Comparison of ENCODE assay signal across 8 cellular contexts in the genomic region with DNA sequence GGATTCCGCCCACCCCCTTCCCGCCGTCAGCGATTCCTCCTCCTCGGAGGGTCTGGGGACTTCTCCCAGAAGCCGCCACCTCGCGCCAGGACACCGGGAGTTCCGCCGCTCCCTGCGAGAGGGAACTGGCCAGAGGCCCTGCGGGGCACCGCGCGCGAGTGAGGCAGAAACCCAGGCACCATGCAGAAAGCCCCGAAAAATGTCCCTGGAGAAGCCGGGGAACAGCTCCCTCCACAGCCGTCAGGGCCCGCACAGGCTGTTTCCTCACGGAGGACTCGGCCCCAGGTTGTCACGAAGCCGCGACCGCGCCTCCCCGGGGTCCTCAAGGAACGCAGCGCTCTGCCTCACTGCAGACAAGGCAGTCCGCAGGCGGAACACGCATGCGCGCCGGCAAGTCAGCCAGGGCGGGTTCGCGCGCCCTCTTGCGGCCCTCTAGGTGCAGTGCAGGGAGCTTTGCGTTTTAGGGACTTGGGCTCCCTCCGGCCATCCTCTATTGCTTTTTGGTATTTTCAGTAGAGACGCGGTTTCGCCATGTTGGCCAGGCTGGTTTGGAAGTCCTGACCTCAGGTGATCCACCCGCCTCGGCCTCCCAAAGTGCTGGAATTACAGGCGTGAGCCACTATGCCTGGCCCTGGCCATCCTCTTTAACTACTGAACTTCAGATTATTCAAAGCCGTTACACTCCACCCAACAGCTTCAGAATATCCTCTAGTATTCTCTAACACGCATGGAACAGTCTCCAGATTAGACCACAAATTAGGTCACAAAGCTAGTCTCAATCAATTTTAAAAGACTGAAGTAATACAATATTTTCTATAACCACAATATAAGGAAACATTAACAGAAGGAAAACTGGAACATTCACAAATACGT. TPM values are rescaled to one million over a fixed set of nuclear protein-coding genes. Genes with fewer than 3 reads are reported as not detected.
DNase-seq lines count a peak whose midpoint lies in the region; ATAC-seq, FAIRE-seq and TF ChIP-seq lines count a peak whose summit lies in the region.

No MANE protein-coding gene starts in this region.

- no peaks in the 10 kb centered on the region for H3K9me3 ChIP-seq in Karpas-422 (ENCODE audit: low read length)
- H3K9me3 ChIP-seq in fibroblast of lung (ENCODE audit: control insufficient read depth, insufficient read depth, low read depth, low read length), result no peaks in the 10 kb centered on the region

- intact Hi-C loops in activated T-helper 1 cell treated with anti-CD3 and anti-CD28 coated beads, Interleukin-12 subunit alpha, Interleukin-12 subunit beta, Interleukin-2, Interleukin-4 antibody, amounts not matched to agents 30 ng/mL and 10 ng/mL and 1 ng/mL, durations not matched to agents 14 hours and 24 hours and 36 hours (cut with micrococcal nuclease), result loop anchor here (1.0 to 5.0 kb wide), 6 partner anchors 20 to 227 kb away; a partner anchor contains a TSS

- peaks cover 7% of the 10 kb centered on the region for H3K9me3 Mint-ChIP-seq in activated T-helper 1 cell treated with anti-CD3 and anti-CD28 coated beads, Interleukin-12 subunit alpha, Interleukin-12 subunit beta, Interleukin-2, Interleukin-4 antibody, amounts not matched to agents 30 ng/mL and 10 ng/mL and 1 ng/mL, durations not matched to agents 14 hours and 24 hours and 36 hours
- H3K9me3 Mint-ChIP-seq in naive B cell, result peaks cover 0 to 2% (median 0%) of the 10 kb centered on the region in 7 donors

- H2AFZ ChIP-seq in Karpas-422 (ENCODE audit: low read length) (peak overlapping the region; percentile 68; the same call in 1 of the 2 replicates), fibroblast of lung (ENCODE audit: low read length) (peak overlapping the region; percentile 84)

- no peaks in the 10 kb centered on the region for H4K20me1 ChIP-seq in Karpas-422 (ENCODE audit: insufficient read depth, low read depth, low read length)
- H4K20me1 ChIP-seq in fibroblast of lung (ENCODE audit: control insufficient read depth, extremely low read depth, insufficient read depth, low read length), result no peaks in the 10 kb centered on the region

- peak; percentile 81 for ATAC-seq in GM21619 (IDR thresholded peaks at IDR 0.05; ENCODE audit: unreplicated experiment)
- peak; percentile 81 to 83 for ATAC-seq in naive B cell (ENCODE audit: low read depth in 2 of 2)

- H3K36me3 ChIP-seq in Karpas-422 (ENCODE audit: insufficient read depth, low read length) (no peaks in the 10 kb centered on the region), fibroblast of lung (ENCODE audit: control insufficient read depth, insufficient read depth, low read length) (no peaks in the 10 kb centered on the region)

- H3K79me2 ChIP-seq in Karpas-422 (ENCODE audit: low read length), result no peaks in the 10 kb centered on the region
- H3K79me2 ChIP-seq in fibroblast of lung (ENCODE audit: control insufficient read depth, insufficient read depth, low read length), result no peaks in the 10 kb centered on the region

- H3K4me1 ChIP-seq in Karpas-422 (ENCODE audit: low read length), result peaks cover 7% of the 10 kb centered on the region
- H3K4me1 ChIP-seq in fibroblast of lung (ENCODE audit: control insufficient read depth, extremely low read depth, insufficient read depth, low read length), result no peaks in the 10 kb centered on the region

- H3K27ac ChIP-seq in Karpas-422 (ENCODE audit: low read length), result no peak overlapping the region
- H3K27ac ChIP-seq in fibroblast of lung (ENCODE audit: insufficient read depth, low read length), result no peak overlapping the region

- peak overlapping the region; percentile 72 for H3K4me3 Mint-ChIP-seq in activated T-helper 1 cell treated with anti-CD3 and anti-CD28 coated beads, Interleukin-12 subunit alpha, Interleukin-12 subunit beta, Interleukin-2, Interleukin-4 antibody, amounts not matched to agents 30 ng/mL and 10 ng/mL and 1 ng/mL, durations not matched to agents 14 hours and 24 hours and 36 hours
- peak overlapping the region; percentile 71 to 89 (median 84) for H3K4me3 Mint-ChIP-seq in naive B cell

- H3K4me3 ChIP-seq in Karpas-422 (ENCODE audit: low read length), result peak overlapping the region; percentile 38; the same call in 1 of the 2 replicates
- peak overlapping the region; percentile 59 to 68 (median 66) for H3K4me3 ChIP-seq in fibroblast of lung (replicated peaks in 1 of 4; ENCODE audit: control extremely low read depth in 1 of 4, insufficient read depth in 1 of 4, low read depth in 3 of 4, low read length in 4 of 4)

- no peak overlapping the region for H3K27ac Mint-ChIP-seq in activated T-helper 1 cell treated with anti-CD3 and anti-CD28 coated beads, Interleukin-12 subunit alpha, Interleukin-12 subunit beta, Interleukin-2, Interleukin-4 antibody, amounts not matched to agents 30 ng/mL and 10 ng/mL and 1 ng/mL, durations not matched to agents 14 hours and 24 hours and 36 hours
- H3K27ac Mint-ChIP-seq in naive B cell, result no peak overlapping the region

- peaks cover 18% of the 10 kb centered on the region for H3K4me1 Mint-ChIP-seq in activated T-helper 1 cell treated with anti-CD3 and anti-CD28 coated beads, Interleukin-12 subunit alpha, Interleukin-12 subunit beta, Interleukin-2, Interleukin-4 antibody, amounts not matched to agents 30 ng/mL and 10 ng/mL and 1 ng/mL, durations not matched to agents 14 hours and 24 hours and 36 hours (ENCODE audit: low read depth)
- H3K4me1 Mint-ChIP-seq in naive B cell, result peaks cover 3 to 14% (median 12%) of the 10 kb centered on the region in 3 donors

- H3K9me2 ChIP-seq in Karpas-422 (replicated peaks; ENCODE audit: insufficient read depth, low read length), result no peaks in the 10 kb centered on the region

- DNase-seq in COR-L47 (lab: John Stamatoyannopoulos, UW), result peak; percentile 67
- peak; percentile 95 for DNase-seq in Karpas-422
- DNase-seq in RCC 7860 (ENCODE audit: low spot score), result peak; percentile 60
- peak; percentile 89 for DNase-seq in activated T-helper 1 cell treated with anti-CD3 and anti-CD28 coated beads, Interleukin-12 subunit alpha, Interleukin-12 subunit beta, Interleukin-2, Interleukin-4 antibody, amounts not matched to agents 30 ng/mL and 10 ng/mL and 1 ng/mL, durations not matched to agents 14 hours and 24 hours and 36 hours (ENCODE audit: low spot score)
- peak; percentile 73 to 84 for DNase-seq in fibroblast of lung (ENCODE audit: low read depth in 2 of 2)
- DNase-seq in naive B cell, result peak; percentile 87
- peak; percentile 80 to 85 for DNase-seq in stimulated activated CD8-positive, alpha-beta memory T cell treated with anti-CD3 and anti-CD28 coated beads, Interleukin-7, amount 100 ng/mL, for 48 hours (ENCODE audit: extremely low read depth in 1 of 2, low read depth in 1 of 2)

- H3K27me3 ChIP-seq in Karpas-422 (ENCODE audit: low read length) (no peaks in the 10 kb centered on the region), fibroblast of lung (ENCODE audit: control insufficient read depth, insufficient read depth, low read length) (peaks cover 9% of the 10 kb centered on the region)

- peaks cover 47% of the 10 kb centered on the region for H3K27me3 Mint-ChIP-seq in activated T-helper 1 cell treated with anti-CD3 and anti-CD28 coated beads, Interleukin-12 subunit alpha, Interleukin-12 subunit beta, Interleukin-2, Interleukin-4 antibody, amounts not matched to agents 30 ng/mL and 10 ng/mL and 1 ng/mL, durations not matched to agents 14 hours and 24 hours and 36 hours (ENCODE audit: insufficient read depth)
- peaks cover 38 to 76% (median 50%) of the 10 kb centered on the region in 3 donors for H3K27me3 Mint-ChIP-seq in naive B cell

- peak; percentile 97 to 98 for TF ChIP-seq CTCF in fibroblast of lung (conservative IDR thresholded peaks at IDR 0.05 in 1 of 2, IDR thresholded peaks at IDR 0.05 in 1 of 2; ENCODE audit: low read depth in 1 of 2, low read length in 2 of 2)

- no peak for FAIRE-seq in RCC 7860 (lab: Jason Lieb, UNC)

- H3K9ac ChIP-seq in Karpas-422 (ENCODE audit: low read length) (peak overlapping the region; percentile 41), fibroblast of lung (ENCODE audit: insufficient read depth, low read length) (peak overlapping the region; percentile 40)

- H3K4me2 ChIP-seq in Karpas-422 (ENCODE audit: low read depth, low read length, poor library complexity, severe bottlenecking) (peak overlapping the region; percentile 63), fibroblast of lung (ENCODE audit: extremely low read depth, insufficient read depth, low read length) (peak overlapping the region; percentile 89)

- H3K36me3 Mint-ChIP-seq in activated T-helper 1 cell treated with anti-CD3 and anti-CD28 coated beads, Interleukin-12 subunit alpha, Interleukin-12 subunit beta, Interleukin-2, Interleukin-4 antibody, amounts not matched to agents 30 ng/mL and 10 ng/mL and 1 ng/mL, durations not matched to agents 14 hours and 24 hours and 36 hours (ENCODE audit: low read depth), result no peaks in the 10 kb centered on the region
- no peaks in the 10 kb centered on the region for H3K36me3 Mint-ChIP-seq in naive B cell

RNA-seq across cellular contexts. Expression of a gene that starts 20.3 kb away (rescaled TPM):
- total RNA-seq in Karpas-422 (2014; rRNA removed; shearing (Covaris generic); ENCODE audit: low replicate concordance), result 0.40 and 0.41 TPM in 2 replicates
- total RNA-seq in activated T-helper 1 cell treated with anti-CD3 and anti-CD28 coated beads, Interleukin-12 subunit alpha, Interleukin-12 subunit beta, Interleukin-2, Interleukin-4 antibody, amounts not matched to agents 30 ng/mL and 10 ng/mL and 1 ng/mL, durations not matched to agents 14 hours and 24 hours and 36 hours, result 4.8 and 7.1 TPM in 2 replicates
- 5.4 and 6.6 TPM in 2 replicates for total RNA-seq in fibroblast of lung
- polyA plus RNA-seq in fibroblast of lung (5.5 and 6.7 TPM in 2 replicates), naive B cell (ENCODE audit: low read depth in 6 of 6) (10 to 100 TPM in 2 of 6 donors, 1 to 10 TPM in 4; 6.7 to 15.3 (median 9.2) TPM)
- 6.2 and 7.2 TPM in 2 replicates for polyA plus RNA-seq in fibroblast of lung (2012)
- 0.55 and 3.7 TPM in 2 replicates for polyA minus RNA-seq in fibroblast of lung (ENCODE audit: low replicate concordance)
